Comparison of ENCODE assay signal across 23 cellular contexts in the genomic region with DNA sequence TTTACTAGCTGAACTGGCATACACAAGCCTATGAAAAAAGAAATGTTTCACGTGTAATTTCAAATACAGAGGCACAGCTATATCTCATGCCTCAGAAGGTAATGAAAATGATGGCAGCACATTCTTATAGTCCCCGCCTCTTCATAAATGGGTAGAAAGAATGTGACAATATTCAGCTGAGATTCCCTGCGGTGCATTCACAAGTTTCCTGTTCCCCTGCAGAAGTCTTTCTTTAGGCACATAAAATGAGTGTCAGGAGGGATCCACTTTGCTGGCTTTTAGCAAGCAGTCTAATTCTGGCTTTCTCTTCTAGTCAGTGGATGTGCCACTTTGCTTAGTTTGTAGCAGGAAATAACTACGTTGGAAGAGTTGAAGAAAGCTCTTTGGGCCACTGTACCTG. TPM values are rescaled to one million over a fixed set of nuclear protein-coding genes. Genes with fewer than 3 reads are reported as not detected.
"Had no signal": no experiment of that assay in that cellular context is flagged by ENCODE, and none has a peak within 500 bp of the region (broad histone marks: within the 10 kb centered on the region; RNA-seq: fewer than 3 reads in every experiment).

No MANE protein-coding gene starts in this region.

- ATAC-seq: activated CD8-positive, alpha-beta T cell treated with anti-CD3 and anti-CD28 coated beads, Interleukin-2, amount 10 ng/mL, durations not matched to agents 7 days and 5 days; PC-3 had no signal

- H3K4me3 Mint-ChIP-seq: activated CD8-positive, alpha-beta T cell treated with anti-CD3 and anti-CD28 coated beads, Interleukin-2, amount 10 ng/mL, durations not matched to agents 7 days and 5 days; activated naive CD8-positive, alpha-beta T cell treated with anti-CD3 and anti-CD28 coated beads, Interleukin-2, amount 10 ng/mL, durations not matched to agents 7 days and 5 days; T-helper 1 cell treated with Interleukin-12 subunit alpha and Interleukin-12 subunit beta and Interleukin-4 antibody, amounts not matched to agents 30 μg/mL and 1 μg/mL, for 36 hours had no signal

- H3K36me3 ChIP-seq: breast epithelium, SJSA1 had no signal

- H3K9me3 Mint-ChIP-seq: activated naive CD8-positive, alpha-beta T cell treated with anti-CD3 and anti-CD28 coated beads, Interleukin-2, amount 10 ng/mL, durations not matched to agents 7 days and 5 days had no signal

- H3K36me3 Mint-ChIP-seq: activated naive CD8-positive, alpha-beta T cell treated with anti-CD3 and anti-CD28 coated beads, Interleukin-2, amount 10 ng/mL, durations not matched to agents 7 days and 5 days had no signal

- H3K4me1 Mint-ChIP-seq: activated naive CD8-positive, alpha-beta T cell treated with anti-CD3 and anti-CD28 coated beads, Interleukin-2, amount 10 ng/mL, durations not matched to agents 7 days and 5 days had no signal

- H3K4me3 ChIP-seq: breast epithelium, SJSA1 had no signal

- H3K27me3 Mint-ChIP-seq: activated naive CD8-positive, alpha-beta T cell treated with anti-CD3 and anti-CD28 coated beads, Interleukin-2, amount 10 ng/mL, durations not matched to agents 7 days and 5 days had no signal

- H3K9me3 ChIP-seq: breast epithelium, SJSA1 had no signal

- H3K27ac ChIP-seq: breast epithelium, SJSA1 had no signal

- H3K27me3 ChIP-seq: breast epithelium, SJSA1 had no signal

- DNase-seq: activated CD4-positive, alpha-beta T cell treated with anti-CD3 and anti-CD28 coated beads for 48 hours; activated CD4-positive, alpha-beta T cell treated with anti-CD3 and anti-CD28 coated beads, Interleukin-2, amount 50 U/mL, for 4 hours; activated CD4-positive, CD25-positive, alpha-beta regulatory T cell treated with anti-CD3 and anti-CD28 coated beads, Interleukin-2, amount 50 U/mL, for 72 hours; activated CD8-positive, alpha-beta memory T cell treated with anti-CD3 and anti-CD28 coated beads, Interleukin-2, amount 50 U/mL, for 48 hours; activated CD8-positive, alpha-beta T cell treated with anti-CD3 and anti-CD28 coated beads, Interleukin-2, amount 10 ng/mL, durations not matched to agents 7 days and 5 days; activated naive CD4-positive, alpha-beta T cell treated with anti-CD3 and anti-CD28 coated beads, Interleukin-2, amount 50 U/mL, for 16 hours; activated naive CD8-positive, alpha-beta T cell treated with anti-CD3 and anti-CD28 coated beads, Interleukin-2, amount 10 ng/mL, durations not matched to agents 7 days and 5 days; activated T-cell treated with anti-CD3 and anti-CD28 coated beads, Interleukin-2, amount 50 U/mL, for 1 hour; aorta; caudate nucleus; KG1; NCI-H1048; NCI-H146; NCI-H187 treated with DMSO at 0.1 percent for 48 hours; NCI-H2081 treated with DMSO at 0.1 percent for 48 hours; NCI-H2171; NCI-H345; NCI-H510A treated with DMSO at 0.1 percent for 48 hours; PC-3; SHP77 had no signal

- H3K27ac Mint-ChIP-seq: activated CD8-positive, alpha-beta T cell treated with anti-CD3 and anti-CD28 coated beads, Interleukin-2, amount 10 ng/mL, durations not matched to agents 7 days and 5 days; activated naive CD8-positive, alpha-beta T cell treated with anti-CD3 and anti-CD28 coated beads, Interleukin-2, amount 10 ng/mL, durations not matched to agents 7 days and 5 days; T-helper 1 cell treated with Interleukin-12 subunit alpha and Interleukin-12 subunit beta and Interleukin-4 antibody, amounts not matched to agents 30 μg/mL and 1 μg/mL, for 36 hours had no signal

- H3K4me1 ChIP-seq: breast epithelium, SJSA1 had no signal

RNA-seq across cellular contexts. Expression of a gene that starts 56.1 kb away (rescaled TPM):
- total RNA-seq: activated CD8-positive, alpha-beta T cell treated with anti-CD3 and anti-CD28 coated beads, Interleukin-2, amount 10 ng/mL, durations not matched to agents 7 days and 5 days; activated naive CD8-positive, alpha-beta T cell treated with anti-CD3 and anti-CD28 coated beads, Interleukin-2, amount 10 ng/mL, durations not matched to agents 7 days and 5 days; SJSA1 had no signal
- polyA plus RNA-seq: aorta had no signal
